ENCODE assay signal across 8 cellular contexts in the genomic region with DNA sequence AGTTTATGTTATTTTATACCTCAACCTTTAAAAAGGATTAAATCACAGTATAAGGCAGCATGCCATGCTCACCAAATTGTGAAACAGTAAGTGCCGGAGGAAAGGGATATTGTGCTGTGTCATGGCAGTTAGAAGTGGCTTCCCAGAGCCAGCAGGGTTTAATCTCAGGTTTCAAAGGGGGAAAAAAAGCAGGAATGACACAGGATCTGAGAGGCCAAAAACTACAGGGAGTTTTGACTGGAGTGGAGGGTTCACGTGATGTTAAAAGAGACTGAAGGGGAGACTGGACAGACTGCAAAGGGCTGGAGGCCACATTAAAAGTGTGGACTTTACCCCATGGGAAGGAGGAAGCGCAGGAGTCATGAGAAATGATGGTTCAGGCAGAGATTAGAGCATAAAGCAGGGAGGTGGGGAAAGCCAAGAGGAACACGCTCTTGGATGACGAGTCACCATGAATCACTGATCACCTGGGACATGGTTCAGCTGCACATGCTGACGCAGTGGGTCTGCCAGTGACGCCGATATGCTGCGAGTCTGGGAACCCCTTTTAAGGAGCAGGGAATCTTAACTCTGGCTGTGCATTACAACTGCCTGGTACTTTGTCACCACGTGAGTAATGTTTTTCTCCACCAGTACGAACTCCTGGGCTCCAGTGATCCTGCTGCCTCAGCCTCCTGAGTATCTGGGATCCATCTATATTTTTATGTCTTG. TPM values are rescaled to one million over a fixed set of nuclear protein-coding genes. Genes with fewer than 3 reads are reported as not detected.
A peak's percentile ranks its signal among the peaks of the same experiment; 100 is the strongest.
DNase-seq lines count a peak whose midpoint lies in the region; ATAC-seq, FAIRE-seq and TF ChIP-seq lines count a peak whose summit lies in the region.

No MANE protein-coding gene starts in this region.

- peaks cover 11% of the 10 kb centered on the region for H3K4me1 ChIP-seq in Karpas-422 (ENCODE audit: low read length)
- peaks cover 0 to 10% of the 10 kb centered on the region in 2 donors for H3K4me1 ChIP-seq in kidney (ENCODE audit: control insufficient read depth in 1 of 2, insufficient read depth in 1 of 2, low read depth in 1 of 2, low read length in 2 of 2)
- H3K4me1 ChIP-seq in stomach, result peaks cover 18 to 84% (median 33%) of the 10 kb centered on the region in 4 donors

- no peak for TF ChIP-seq POLR2A in stomach (IDR thresholded peaks at IDR 0.05)

- no peak for FAIRE-seq in kidney (lab: Jason Lieb, UNC)

- no peak for ATAC-seq in HG02885 (IDR thresholded peaks at IDR 0.05; ENCODE audit: poor library complexity, unreplicated experiment)
- ATAC-seq in HG03378 (IDR thresholded peaks at IDR 0.05; ENCODE audit: unreplicated experiment), result no peak

- intact Hi-C loops in kidney (cut with DNase I) (no loop called here), stomach (cut with DNase I; ENCODE audit: low total_unique reads) (loop anchor here (10.0 kb wide), 1 partner anchor 47 kb away; the partner anchor contains the start of gene MPPE1)

- no peak overlapping the region for H2AFZ ChIP-seq in Karpas-422 (ENCODE audit: low read length)

- H3K9me2 ChIP-seq in Karpas-422 (replicated peaks; ENCODE audit: insufficient read depth, low read length), result no peaks in the 10 kb centered on the region

- H3K9ac ChIP-seq in Karpas-422 (ENCODE audit: low read length) (no peak overlapping the region), kidney (ENCODE audit: low read length in 2 of 2) (no peak overlapping the region)

- no peaks in the 10 kb centered on the region for H3K36me3 ChIP-seq in Karpas-422 (ENCODE audit: insufficient read depth, low read length)
- no peaks in the 10 kb centered on the region for H3K36me3 ChIP-seq in brain microvascular endothelial cell (replicated peaks)
- H3K36me3 ChIP-seq in kidney (ENCODE audit: control insufficient read depth in 1 of 2, insufficient read depth in 2 of 2, low read length in 2 of 2), result no peaks in the 10 kb centered on the region
- H3K36me3 ChIP-seq in stomach, result peaks cover 0 to 18% (median 8%) of the 10 kb centered on the region in 4 donors

- TF ChIP-seq CTCF in brain microvascular endothelial cell (IDR thresholded peaks at IDR 0.05; ENCODE audit: low read depth, low read length, missing control alignments), result no peak
- no peak for TF ChIP-seq CTCF in kidney (IDR thresholded peaks at IDR 0.05; ENCODE audit: borderline replicate concordance, extremely low read depth, insufficient read depth)
- no peak for TF ChIP-seq CTCF in stomach (IDR thresholded peaks at IDR 0.05)

- WGBS in stomach, 5 donors, result 21 to 39% (median 30%) methylated on average over 11 of the region's 11 CpGs

- H4K20me1 ChIP-seq in Karpas-422 (ENCODE audit: insufficient read depth, low read depth, low read length), result 0 out of 2 replicates have a peak, but pooled peaks cover 5% of the 10 kb centered on the region

- H3K27ac ChIP-seq in Karpas-422 (ENCODE audit: low read length), result no peak overlapping the region
- peak overlapping the region; percentile 94 for H3K27ac ChIP-seq in brain microvascular endothelial cell
- peak overlapping the region; percentile 29 to 47 for H3K27ac ChIP-seq in kidney (ENCODE audit: low read depth in 2 of 2, low read length in 2 of 2)
- H3K27ac ChIP-seq in stomach, result peak overlapping the region in 4 of 5 donors; percentile 69 to 97 (median 76)

- in situ Hi-C loops in brain microvascular endothelial cell (cut with HindIII; ENCODE audit: low pct_ligation_motif_present, low sequenced_read_pairs), result no loop called here

- no peak overlapping the region for H3K4me2 ChIP-seq in Karpas-422 (ENCODE audit: low read depth, low read length, poor library complexity, severe bottlenecking)

- H3K27me3 ChIP-seq in Karpas-422 (ENCODE audit: low read length) (no peaks in the 10 kb centered on the region), brain microvascular endothelial cell (replicated peaks) (no peaks in the 10 kb centered on the region), stomach (no peaks in the 10 kb centered on the region)

- no peaks in the 10 kb centered on the region for H3K9me3 ChIP-seq in Karpas-422 (ENCODE audit: low read length)
- no peaks in the 10 kb centered on the region for H3K9me3 ChIP-seq in kidney (ENCODE audit: control insufficient read depth in 1 of 2, low read length in 2 of 2)
- H3K9me3 ChIP-seq in stomach, result no peaks in the 10 kb centered on the region

- H3K4me3 ChIP-seq in Karpas-422 (ENCODE audit: low read length) (no peak overlapping the region), brain microvascular endothelial cell (ENCODE audit: low read depth, low read length) (no peak overlapping the region), kidney (ENCODE audit: low read length in 2 of 2) (peak overlapping the region in 1 of 2 donors; percentile 42), stomach (no peak overlapping the region)

- TF ChIP-seq EP300 in stomach (IDR thresholded peaks at IDR 0.05), result peak; percentile 94

- H3K79me2 ChIP-seq in Karpas-422 (ENCODE audit: low read length), result peaks cover 12% of the 10 kb centered on the region

- DNase-seq in Ammon's horn (ENCODE audit: low spot score), result peak; percentile 64
- DNase-seq in Karpas-422, result peak; percentile 20
- DNase-seq in brain microvascular endothelial cell, result peak; percentile 100
- no peak for DNase-seq in kidney
- DNase-seq in stomach, result peak; percentile 56
- DNase-seq in stimulated activated CD4-positive, alpha-beta T cell treated with anti-CD3 and anti-CD28 coated beads, Interleukin-15, amount 100 ng/mL, for 24 hours, result no peak

RNA-seq across cellular contexts. Expression of gene CHMP1B, which starts 6.1 kb away (rescaled TPM):
- 28.3 and 34.3 TPM in 2 replicates for total RNA-seq in Karpas-422 (2014; rRNA removed; shearing (Covaris generic); ENCODE audit: low replicate concordance)
- total RNA-seq in kidney, result 47.4 TPM
- polyA plus RNA-seq in kidney (ENCODE audit: insufficient read depth, low read depth, low replicate concordance), result 34.5 TPM
- 10 to 100 TPM; 17.9 to 96.0 (median 34.2) TPM for total RNA-seq in stomach
- polyA plus RNA-seq in stomach, result 10 to 100 TPM; 37.0 to 45.8 (median 42.0) TPM

RNA-seq across cellular contexts. Expression of gene MPPE1, which starts 50.8 kb away (rescaled TPM):
- total RNA-seq in Karpas-422 (2014; rRNA removed; shearing (Covaris generic); ENCODE audit: low replicate concordance), result 30.7 and 44.4 TPM in 2 replicates
- 71.8 TPM for total RNA-seq in kidney
- polyA plus RNA-seq in kidney (ENCODE audit: insufficient read depth, low read depth, low replicate concordance), result 48.1 TPM
- 10 to 100 TPM; 15.2 to 82.0 (median 53.8) TPM for total RNA-seq in stomach
- polyA plus RNA-seq in stomach, result 10 to 100 TPM; 17.3 to 20.6 (median 19.6) TPM

Comparison
In these comparisons a context has a peak if more than half of its experiments do, and no peak if none do; other contexts are left out.
1. DNase-seq: peak in Ammon's horn (single experiment), Karpas-422 (single experiment), brain microvascular endothelial cell (single experiment) and stomach (single experiment); none in kidney (single experiment) and stimulated activated CD4-positive, alpha-beta T cell treated with anti-CD3 and anti-CD28 coated beads, Interleukin-15, amount 100 ng/mL, for 24 hours (single experiment).